ENCODE assay signal across 12 cellular contexts in the genomic region with DNA sequence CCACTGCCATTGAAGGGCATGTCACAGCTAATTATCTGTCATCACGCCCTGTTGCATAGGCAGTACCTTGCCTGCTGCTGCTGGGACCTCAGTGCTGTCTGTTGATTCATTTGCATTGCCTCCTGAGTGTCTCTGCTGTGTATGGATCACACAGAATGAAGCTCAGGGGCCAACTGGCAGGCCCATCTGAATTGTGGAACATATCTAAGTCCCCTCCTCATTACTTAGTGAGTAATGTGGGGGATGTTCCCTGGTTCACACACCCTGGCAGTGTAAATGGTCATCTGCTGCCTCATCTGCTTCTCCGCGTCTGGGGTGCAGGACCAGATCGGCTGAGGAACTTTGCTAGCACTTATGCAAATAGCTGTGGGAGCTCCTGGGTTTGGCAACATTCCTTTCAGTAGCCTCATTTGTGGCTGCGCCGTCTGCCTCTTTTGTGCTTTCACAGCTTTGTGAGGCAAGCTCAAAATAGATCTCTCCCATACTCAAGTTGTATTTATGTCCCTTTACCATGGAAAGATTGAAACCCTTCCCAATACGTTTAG. TPM values are rescaled to one million over a fixed set of nuclear protein-coding genes. Genes with fewer than 3 reads are reported as not detected.
DNase-seq lines count a peak whose midpoint lies in the region; ATAC-seq and TF ChIP-seq lines count a peak whose summit lies in the region.
"Had no signal": no experiment of that assay in that cellular context is flagged by ENCODE, and none has a peak within 500 bp of the region (broad histone marks: within the 10 kb centered on the region; RNA-seq: fewer than 3 reads in every experiment).

No MANE protein-coding gene starts in this region.

- H3K9me3 ChIP-seq in BE2C, result no peaks in the 10 kb centered on the region
- no peaks in the 10 kb centered on the region for H3K9me3 ChIP-seq in gastroesophageal sphincter
- H3K9me3 ChIP-seq in esophagus squamous epithelium, result no peaks in the 10 kb centered on the region
- H3K9me3 ChIP-seq: SJCRH30 had no signal

- no peaks in the 10 kb centered on the region for H3K27me3 Mint-ChIP-seq in activated naive CD8-positive, alpha-beta T cell treated with anti-CD3 and anti-CD28 coated beads for 36 hours

- H3K36me3 ChIP-seq in BE2C, result no peaks in the 10 kb centered on the region
- no peaks in the 10 kb centered on the region for H3K36me3 ChIP-seq in gastroesophageal sphincter
- H3K36me3 ChIP-seq in esophagus squamous epithelium, result no peaks in the 10 kb centered on the region
- H3K36me3 ChIP-seq: SJCRH30 had no signal

- WGBS in gastroesophageal sphincter (ENCODE audit: low coverage in 1 of 2), 2 donors, result 69 to 100% methylated on average over 2 to 5 of the region's 7 CpGs
- 65 to 80% methylated on average over 7 of the region's 7 CpGs for WGBS in esophagus squamous epithelium, 2 donors

- H3K4me1 ChIP-seq in BE2C (peaks cover 22% of the 10 kb centered on the region), gastroesophageal sphincter (peaks cover 0 to 2% (median 0%) of the 10 kb centered on the region in 3 donors), esophagus squamous epithelium (no peaks in the 10 kb centered on the region)
- H3K4me1 ChIP-seq: SJCRH30 had no signal

- ATAC-seq in HG03159 (IDR thresholded peaks at IDR 0.05; ENCODE audit: unreplicated experiment) (no peak), gastroesophageal sphincter (no peak)
- ATAC-seq: K562 had no signal

- TF ChIP-seq EP300 in gastroesophageal sphincter (IDR thresholded peaks at IDR 0.05), result no peak

- no peak for TF ChIP-seq CTCF in BE2C (IDR thresholded peaks at IDR 0.05; ENCODE audit: low read depth, low read length)
- TF ChIP-seq CTCF in gastroesophageal sphincter (IDR thresholded peaks at IDR 0.05), result no peak
- TF ChIP-seq CTCF in esophagus squamous epithelium (IDR thresholded peaks at IDR 0.05), result no peak

- TF ChIP-seq POLR2A in gastroesophageal sphincter (IDR thresholded peaks at IDR 0.05), result no peak
- TF ChIP-seq POLR2A in esophagus squamous epithelium (IDR thresholded peaks at IDR 0.05), result no peak

- no peak overlapping the region for H3K4me3 Mint-ChIP-seq in activated naive CD8-positive, alpha-beta T cell treated with anti-CD3 and anti-CD28 coated beads for 36 hours

- peaks cover 3% of the 10 kb centered on the region for H3K9me3 Mint-ChIP-seq in activated naive CD8-positive, alpha-beta T cell treated with anti-CD3 and anti-CD28 coated beads for 36 hours

- no peaks in the 10 kb centered on the region for H3K4me1 Mint-ChIP-seq in activated naive CD8-positive, alpha-beta T cell treated with anti-CD3 and anti-CD28 coated beads for 36 hours

- H3K27ac ChIP-seq in gastroesophageal sphincter (no peak overlapping the region), esophagus squamous epithelium (no peak overlapping the region)
- H3K27ac ChIP-seq: C4-2B, SJCRH30 had no signal

- no peak overlapping the region for H3K27ac Mint-ChIP-seq in activated naive CD8-positive, alpha-beta T cell treated with anti-CD3 and anti-CD28 coated beads for 36 hours

- intact Hi-C loops in esophagus squamous epithelium (cut with DNase I), result no loop called here

- H3K27me3 ChIP-seq in BE2C, result no peaks in the 10 kb centered on the region; the same call in 1 of the 2 replicates
- H3K27me3 ChIP-seq in gastroesophageal sphincter, result no peaks in the 10 kb centered on the region
- no peaks in the 10 kb centered on the region for H3K27me3 ChIP-seq in esophagus squamous epithelium
- H3K27me3 ChIP-seq: SJCRH30 had no signal

- peak overlapping the region; percentile 44 for H3K4me3 ChIP-seq in BE2C (ENCODE audit: low read depth, low read length)
- H3K4me3 ChIP-seq in gastroesophageal sphincter, result no peak overlapping the region
- no peak overlapping the region for H3K4me3 ChIP-seq in esophagus squamous epithelium
- H3K4me3 ChIP-seq: K562, SJCRH30 had no signal

- DNase-seq in BE2C (peak; percentile 33), NCI-H146 treated with DMSO at 0.1 percent for 48 hours (lab: John Stamatoyannopoulos, UW; ENCODE audit: unreplicated experiment) (peak; percentile 27), ecto neural progenitor cell (ENCODE audit: low spot score) (peak; percentile 63), left kidney (ENCODE audit: low read depth, low spot score) (peak; percentile 17), esophagus squamous epithelium (lab: John Stamatoyannopoulos, UW) (no peak)
- no peak for DNase-seq in activated naive CD8-positive, alpha-beta T cell treated with anti-CD3 and anti-CD28 coated beads for 36 hours
- DNase-seq: stimulated activated CD4-positive, alpha-beta T cell treated with anti-CD3 and anti-CD28 coated beads, Interleukin-4, amount 100 ng/mL, for 4 hours had no signal

- H3K36me3 Mint-ChIP-seq in activated naive CD8-positive, alpha-beta T cell treated with anti-CD3 and anti-CD28 coated beads for 36 hours, result no peaks in the 10 kb centered on the region

RNA-seq across cellular contexts. Expression of gene TYRP1, which starts 25.4 kb away (rescaled TPM):
- polyA plus RNA-seq in BE2C (2012; ENCODE audit: insufficient read depth, insufficient read length, low read depth), result 0.54 TPM
- total RNA-seq in gastroesophageal sphincter (1 to 10 TPM in 1 of 4 donors, under 1 TPM in 1, not detected in 2; 0.81 to 2.2 TPM), esophagus squamous epithelium (not detected)
- not detected for total RNA-seq in activated naive CD8-positive, alpha-beta T cell treated with anti-CD3 and anti-CD28 coated beads for 36 hours
- total RNA-seq: K562 had no signal
- polyA plus RNA-seq: K562 had no signal

RNA-seq across cellular contexts. Expression of gene LURAP1L, which starts 56.3 kb away (rescaled TPM):
- 30.3 TPM for polyA plus RNA-seq in BE2C (2012; ENCODE audit: insufficient read depth, insufficient read length, low read depth)
- total RNA-seq in gastroesophageal sphincter, result 10 to 100 TPM; 13.7 to 29.6 (median 22.7) TPM
- total RNA-seq in activated naive CD8-positive, alpha-beta T cell treated with anti-CD3 and anti-CD28 coated beads for 36 hours, result not detected
- 1 to 10 TPM in 3 of 4 donors, under 1 TPM in 1; 0.75 to 8.0 (median 3.9) TPM for total RNA-seq in esophagus squamous epithelium

Comparison
In these comparisons a context has a peak if more than half of its experiments do, and no peak if none do; other contexts are left out.
1. DNase-seq: peak in BE2C (single experiment), NCI-H146 treated with DMSO at 0.1 percent for 48 hours (single experiment), ecto neural progenitor cell (single experiment) and left kidney (single experiment); none in activated naive CD8-positive, alpha-beta T cell treated with anti-CD3 and anti-CD28 coated beads for 36 hours (single experiment) and esophagus squamous epithelium (single experiment).